ENCODE assay signal across 9 cellular contexts in genomic region chr10:74871595-74872382, GRCh38. TPM values are rescaled to one million over a fixed set of nuclear protein-coding genes. Genes with fewer than 3 reads are reported as not detected.
DNase-seq lines count a peak whose midpoint lies in the region; ATAC-seq, FAIRE-seq and TF ChIP-seq lines count a peak whose summit lies in the region.
"Had no signal": no experiment of that assay in that cellular context is flagged by ENCODE, and none has a peak within 500 bp of the region (broad histone marks: within the 10 kb centered on the region; RNA-seq: fewer than 3 reads in every experiment).

No MANE protein-coding gene starts in this region.

- H3K27ac ChIP-seq in endodermal cell (ENCODE audit: low read depth, low read length) (no peak overlapping the region), aorta (ENCODE audit: low read depth in 1 of 2, low read length in 2 of 2) (no peak overlapping the region)

- H3K27me3 Mint-ChIP-seq in endodermal cell (ENCODE audit: insufficient read depth): no peaks in the 10 kb centered on the region

- no peak overlapping the region for H3K4me3 Mint-ChIP-seq in endodermal cell

- no peaks in the 10 kb centered on the region for H3K9me3 ChIP-seq in endodermal cell (ENCODE audit: control insufficient read depth, low read length)
- H3K9me3 ChIP-seq in aorta (ENCODE audit: control insufficient read depth, low read length): no peaks in the 10 kb centered on the region

- DNase-seq in GM12892 (ENCODE audit: insufficient read length) (no peak), endodermal cell (no peak), OCI-M1 (lab: John Stamatoyannopoulos, UW) (no peak), aorta (no peak), MV-4-11 (lab: John Stamatoyannopoulos, UW) (no peak)
- DNase-seq in effector CD8-positive, alpha-beta T cell (lab: John Stamatoyannopoulos, UW): no peak
- DNase-seq: NCI-H1694 treated with DMSO at 0.1 percent for 48 hours had no signal

- TF ChIP-seq POLR2A in GM12892 (IDR thresholded peaks at IDR 0.05; ENCODE audit: low read depth, low read length): no peak

- no peaks in the 10 kb centered on the region for H3K9me3 Mint-ChIP-seq in endodermal cell

- H3K9ac ChIP-seq in endodermal cell (ENCODE audit: extremely low read depth, low read length, poor library complexity, severe bottlenecking): no peak overlapping the region

- H3K4me1 ChIP-seq in endodermal cell (ENCODE audit: control insufficient read depth, insufficient read depth, low read length) (peaks cover 3% of the 10 kb centered on the region), aorta (ENCODE audit: control insufficient read depth in 1 of 2, insufficient read depth in 2 of 2, low read length in 2 of 2) (peaks cover 2% of the 10 kb centered on the region in 2 donors)

- H3K27ac Mint-ChIP-seq in endodermal cell: peak overlapping the region; percentile 74

- H3K36me3 ChIP-seq in endodermal cell (ENCODE audit: control insufficient read depth, insufficient read depth, low read length) (no peaks in the 10 kb centered on the region), aorta (ENCODE audit: control insufficient read depth in 1 of 2, insufficient read depth in 2 of 2, low read length in 1 of 2) (no peaks in the 10 kb centered on the region)

- FAIRE-seq in GM12892 (lab: Jason Lieb, UNC): peak; percentile 94

- WGBS in endodermal cell (ENCODE audit: insufficient coverage in 1 of 2, insufficient read length in 1 of 2), 2 experiments: 94% methylated on average over 3 to 5 of the region's 5 CpGs
- WGBS in aorta, 2 donors: 91 to 94% methylated on average over 5 of the region's 5 CpGs

- intact Hi-C loops in aorta (cut with DNase I): no loop called here

- no peaks in the 10 kb centered on the region for H3K27me3 ChIP-seq in endodermal cell (ENCODE audit: control insufficient read depth, insufficient read depth, low read length, poor library complexity, severe bottlenecking)
- no peaks in the 10 kb centered on the region for H3K27me3 ChIP-seq in aorta (ENCODE audit: control insufficient read depth in 1 of 2, insufficient read depth in 2 of 2, low read length in 1 of 2)

- no peak for TF ChIP-seq CTCF in endodermal cell (conservative IDR thresholded peaks at IDR 0.05)

- H3K4me1 Mint-ChIP-seq in endodermal cell: peaks cover 26% of the 10 kb centered on the region

- H3K4me3 ChIP-seq in endodermal cell (ENCODE audit: low read length) (no peak overlapping the region), aorta (ENCODE audit: low read length in 2 of 2) (no peak overlapping the region)

- ATAC-seq in GM19467 (IDR thresholded peaks at IDR 0.05; ENCODE audit: unreplicated experiment) (peak; percentile 67), HG03354 (IDR thresholded peaks at IDR 0.05; ENCODE audit: poor library complexity, severe bottlenecking, unreplicated experiment) (peak; percentile 94), aorta (ENCODE audit: low FRiP score) (no peak)

- no peaks in the 10 kb centered on the region for H3K36me3 Mint-ChIP-seq in endodermal cell (ENCODE audit: low read depth)

RNA-seq across cellular contexts. Expression of gene KAT6B, which starts 45.4 kb away (rescaled TPM):
- polyA plus RNA-seq in GM12892 (2012; ENCODE audit: missing spikeins): 15.1 TPM
- total RNA-seq in endodermal cell (10 to 100 TPM; 25.3 to 39.1 TPM), aorta (10 to 100 TPM; 29.4 to 47.5 TPM)
- polyA plus RNA-seq in endodermal cell (2013, experiment 1 of 2): 23.4 TPM
- 15.4 TPM for polyA plus RNA-seq in endodermal cell (2013, experiment 2 of 2)
- polyA plus RNA-seq in aorta: 10 to 100 TPM in 1 of 2 donors, 1 to 10 TPM in 1; 8.5 to 13.5 TPM
